ENCODE assay signal across 15 cellular contexts in genomic region chr7:111872837-111873646, GRCh38.
DNase-seq lines count a peak whose midpoint lies in the region; ATAC-seq and TF ChIP-seq lines count a peak whose summit lies in the region.
"Had no signal": no experiment of that assay in that cellular context is flagged by ENCODE, and none has a peak within 500 bp of the region (broad histone marks: within the 10 kb centered on the region; RNA-seq: fewer than 3 reads in every experiment).

No MANE protein-coding gene starts in this region.

- H3K4me3 Mint-ChIP-seq in nephron progenitor cell (no peak overlapping the region), natural killer cell (no peak overlapping the region)
- H3K4me3 Mint-ChIP-seq in stimulated activated effector memory CD8-positive, alpha-beta T cell treated with anti-CD3 and anti-CD28 coated beads, Interleukin-12 subunit alpha, Interleukin-12 subunit beta, amount 100 ng/mL, for 72 hours: no peak overlapping the region
- H3K4me3 Mint-ChIP-seq: naive thymus-derived CD8-positive, alpha-beta T cell had no signal

- H3K9me3 Mint-ChIP-seq in nephron progenitor cell (peaks cover 7% of the 10 kb centered on the region), natural killer cell (peaks cover 0 to 3% of the 10 kb centered on the region in 2 donors)
- H3K9me3 Mint-ChIP-seq in stimulated activated effector memory CD8-positive, alpha-beta T cell treated with anti-CD3 and anti-CD28 coated beads, Interleukin-12 subunit alpha, Interleukin-12 subunit beta, amount 100 ng/mL, for 72 hours: no peaks in the 10 kb centered on the region

- H3K27ac Mint-ChIP-seq in nephron progenitor cell (peak overlapping the region; percentile 70), natural killer cell (no peak overlapping the region)
- H3K27ac Mint-ChIP-seq in stimulated activated effector memory CD8-positive, alpha-beta T cell treated with anti-CD3 and anti-CD28 coated beads, Interleukin-12 subunit alpha, Interleukin-12 subunit beta, amount 100 ng/mL, for 72 hours: no peak overlapping the region
- H3K27ac Mint-ChIP-seq: naive thymus-derived CD8-positive, alpha-beta T cell; progenitor cell of endocrine pancreas had no signal

- peak; percentile 21; the same call in 1 of the 3 replicates for ATAC-seq in SK-N-SH treated with all-trans-retinoic acid at 6 μM for 48 hours
- no peak for ATAC-seq in stimulated activated effector memory CD8-positive, alpha-beta T cell treated with anti-CD3 and anti-CD28 coated beads, Interleukin-12 subunit alpha, Interleukin-12 subunit beta, amount 100 ng/mL, for 72 hours
- ATAC-seq in natural killer cell: no peak
- no peak for ATAC-seq in esophagus mucosa
- ATAC-seq: naive thymus-derived CD8-positive, alpha-beta T cell had no signal

- H3K36me3 Mint-ChIP-seq in nephron progenitor cell (ENCODE audit: low read depth): peaks cover 46% of the 10 kb centered on the region
- H3K36me3 Mint-ChIP-seq in stimulated activated effector memory CD8-positive, alpha-beta T cell treated with anti-CD3 and anti-CD28 coated beads, Interleukin-12 subunit alpha, Interleukin-12 subunit beta, amount 100 ng/mL, for 72 hours: no peaks in the 10 kb centered on the region
- no peaks in the 10 kb centered on the region for H3K36me3 Mint-ChIP-seq in natural killer cell

- DNase-seq in ELF-1 (ENCODE audit: low read depth, low spot score) (peak; percentile 43), islet precursor cell (peak; percentile 68), nephron progenitor cell (no peak), NCI-H226 (no peak), natural killer cell (no peak)
- DNase-seq in stimulated activated effector memory CD8-positive, alpha-beta T cell treated with anti-CD3 and anti-CD28 coated beads, Interleukin-12 subunit alpha, Interleukin-12 subunit beta, amount 100 ng/mL, for 72 hours (ENCODE audit: low spot score in 2 of 2): no peak
- DNase-seq: activated CD8-positive, alpha-beta memory T cell treated with anti-CD3 and anti-CD28 coated beads, Interleukin-2, amount 50 U/mL, for 4 hours; activated effector memory CD4-positive, alpha-beta T cell treated with anti-CD3 and anti-CD28 coated beads, Interleukin-2, amount 50 U/mL, for 16 hours; naive thymus-derived CD8-positive, alpha-beta T cell; NCI-H1436; Peyer's patch; thyroid gland had no signal

- TF ChIP-seq CTCF in nephron progenitor cell (IDR thresholded peaks at IDR 0.05) (no peak), natural killer cell (IDR thresholded peaks at IDR 0.05) (no peak)

- peaks cover 4% of the 10 kb centered on the region for H3K27me3 Mint-ChIP-seq in nephron progenitor cell (ENCODE audit: low read depth, poor library complexity)
- H3K27me3 Mint-ChIP-seq in natural killer cell (ENCODE audit: low read depth in 2 of 2): no peaks in the 10 kb centered on the region
- H3K27me3 Mint-ChIP-seq: progenitor cell of endocrine pancreas had no signal

- intact Hi-C loops in natural killer cell (cut with micrococcal nuclease): no loop called here

- peaks cover 37% of the 10 kb centered on the region for H3K4me1 Mint-ChIP-seq in nephron progenitor cell
- no peaks in the 10 kb centered on the region for H3K4me1 Mint-ChIP-seq in stimulated activated effector memory CD8-positive, alpha-beta T cell treated with anti-CD3 and anti-CD28 coated beads, Interleukin-12 subunit alpha, Interleukin-12 subunit beta, amount 100 ng/mL, for 72 hours
- H3K4me1 Mint-ChIP-seq in natural killer cell: no peaks in the 10 kb centered on the region
- H3K4me1 Mint-ChIP-seq: naive thymus-derived CD8-positive, alpha-beta T cell had no signal

TF ChIP-seq in SK-N-SH treated with all-trans-retinoic acid at 6 μM for 48 hours, 23 proteins besides CTCF, POLR2A, EP300 and RAD21 (continues in another document):
- TF ChIP-seq BACH2 (CRISPR knock-in tag; IDR thresholded peaks at IDR 0.05; ENCODE audit: borderline replicate concordance): no peak
- TF ChIP-seq PATZ1 (CRISPR knock-in tag; IDR thresholded peaks at IDR 0.05; ENCODE audit: borderline replicate concordance): no peak
- no peak for TF ChIP-seq GLIS3 (CRISPR knock-in tag; IDR thresholded peaks at IDR 0.05)
- no peak for TF ChIP-seq RARB (CRISPR knock-in tag; IDR thresholded peaks at IDR 0.05)
- TF ChIP-seq ZC3H10 (CRISPR knock-in tag; IDR thresholded peaks at IDR 0.05): no peak
- TF ChIP-seq ZNF70 (CRISPR knock-in tag; IDR thresholded peaks at IDR 0.05): no peak
- no peak for TF ChIP-seq ISL1 (CRISPR knock-in tag; IDR thresholded peaks at IDR 0.05)
- no peak for TF ChIP-seq ZNF565 (CRISPR knock-in tag; conservative IDR thresholded peaks at IDR 0.05; ENCODE audit: low read depth)
- no peak for TF ChIP-seq TSHZ2 (CRISPR knock-in tag; IDR thresholded peaks at IDR 0.05)
- TF ChIP-seq POU6F1 (CRISPR knock-in tag; IDR thresholded peaks at IDR 0.05; ENCODE audit: borderline replicate concordance, low read depth): no peak
- TF ChIP-seq CSRNP3 (CRISPR knock-in tag; IDR thresholded peaks at IDR 0.05): no peak
- TF ChIP-seq CSDC2 (CRISPR knock-in tag; IDR thresholded peaks at IDR 0.05): no peak
- no peak for TF ChIP-seq TCF4 (CRISPR knock-in tag; IDR thresholded peaks at IDR 0.05; ENCODE audit: borderline replicate concordance)
- TF ChIP-seq ESRRG (CRISPR knock-in tag; IDR thresholded peaks at IDR 0.05): no peak
- no peak for TF ChIP-seq TOX (CRISPR knock-in tag; IDR thresholded peaks at IDR 0.05; ENCODE audit: borderline replicate concordance)
- no peak for TF ChIP-seq ZFP3 (CRISPR knock-in tag; IDR thresholded peaks at IDR 0.05)
- TF ChIP-seq OSR1 (CRISPR knock-in tag; IDR thresholded peaks at IDR 0.05): no peak

Comparison
In these comparisons a context has a peak if more than half of its experiments do, and no peak if none do; other contexts are left out.
1. DNase-seq: peak in ELF-1 (single experiment) and islet precursor cell (single experiment); none in nephron progenitor cell (single experiment), stimulated activated effector memory CD8-positive, alpha-beta T cell treated with anti-CD3 and anti-CD28 coated beads, Interleukin-12 subunit alpha, Interleukin-12 subunit beta, amount 100 ng/mL, for 72 hours (0 of 2), NCI-H226 (single experiment) and natural killer cell (single experiment).